15 cellular contexts compared by ENCODE assay signal in the genomic region with DNA sequence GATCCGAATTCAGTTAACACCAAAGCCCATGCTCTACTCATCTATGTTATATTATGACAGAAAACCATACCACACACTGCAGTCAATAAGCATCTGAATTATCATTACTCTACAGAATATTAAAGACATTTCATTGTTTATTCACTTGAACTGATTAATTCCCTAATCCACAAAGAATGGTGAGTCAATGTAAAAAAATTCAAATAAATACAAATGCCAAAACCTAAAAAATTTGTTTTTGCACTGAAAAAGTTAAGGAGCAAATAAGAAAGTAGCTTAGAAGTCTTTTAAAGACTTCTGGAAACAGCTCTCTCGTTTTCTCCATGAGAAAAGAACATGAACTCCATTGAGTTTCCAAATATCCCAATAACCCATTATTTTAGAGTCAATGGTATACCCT. TPM values are rescaled to one million over a fixed set of nuclear protein-coding genes. Genes with fewer than 3 reads are reported as not detected.
DNase-seq lines count a peak whose midpoint lies in the region; ATAC-seq and TF ChIP-seq lines count a peak whose summit lies in the region.
"Had no signal": no experiment of that assay in that cellular context is flagged by ENCODE, and none has a peak within 500 bp of the region (broad histone marks: within the 10 kb centered on the region; RNA-seq: fewer than 3 reads in every experiment).

No MANE protein-coding gene starts in this region.

- TF ChIP-seq CTCF in PC-3 (conservative IDR thresholded peaks at IDR 0.05; ENCODE audit: low read depth, low read length) (no peak), fibroblast of mammary gland (conservative IDR thresholded peaks at IDR 0.05; ENCODE audit: control insufficient read depth, insufficient read depth, low read depth, low read length) (no peak), GM20000 (IDR thresholded peaks at IDR 0.05; ENCODE audit: extremely low read depth, missing control alignments) (no peak)

- no peak overlapping the region for H2BK120ac ChIP-seq in mesendoderm (ENCODE audit: low read depth, low read length)

- H3K9ac ChIP-seq in PC-3 (ENCODE audit: low read length) (no peak overlapping the region), subcutaneous abdominal adipose tissue (ENCODE audit: low read length in 5 of 5) (no peak overlapping the region), mesendoderm (ENCODE audit: low read length) (no peak overlapping the region)

- no peak overlapping the region for H3K27ac ChIP-seq in PC-3 (ENCODE audit: low read length)
- peak overlapping the region; percentile 26 for H3K27ac ChIP-seq in subcutaneous abdominal adipose tissue (ENCODE audit: low read depth, low read length)
- H3K27ac ChIP-seq in mesendoderm (ENCODE audit: low read depth, low read length): no peak overlapping the region
- H3K27ac ChIP-seq: SJCRH30 had no signal

- no peak overlapping the region for H4K5ac ChIP-seq in mesendoderm (ENCODE audit: low read length)

- no peak overlapping the region for H3K4me3 ChIP-seq in PC-3 (ENCODE audit: low read length)
- H3K4me3 ChIP-seq in fibroblast of mammary gland (ENCODE audit: control insufficient read depth, low read depth, low read length): no peak overlapping the region
- no peak overlapping the region for H3K4me3 ChIP-seq in subcutaneous abdominal adipose tissue (ENCODE audit: low read depth in 1 of 5, low read length in 5 of 5)
- no peak overlapping the region for H3K4me3 ChIP-seq in mesendoderm (ENCODE audit: low read length)
- H3K4me3 ChIP-seq: SJCRH30 had no signal

- H3K9me3 ChIP-seq in PC-3 (ENCODE audit: low read length): no peaks in the 10 kb centered on the region
- no peaks in the 10 kb centered on the region for H3K9me3 ChIP-seq in subcutaneous abdominal adipose tissue (ENCODE audit: control insufficient read depth in 5 of 5, low read length in 5 of 5)
- H3K9me3 ChIP-seq: SJCRH30 had no signal

- no CpG with 5 or more reads among the region's 2 CpGs for WGBS in mesendoderm (ENCODE audit: extremely low coverage, insufficient coverage, low lambda C conversion rate)

- H3K18ac ChIP-seq in mesendoderm (ENCODE audit: low read length): no peak overlapping the region

- POLR2A ChIA-PET in PC-3 (lab: Charles Lee; ENCODE audit: unreplicated experiment): no interaction called here

- H4K20me1 ChIP-seq in PC-3 (ENCODE audit: low read length): no peaks in the 10 kb centered on the region

- no peak overlapping the region for H3K56ac ChIP-seq in mesendoderm (ENCODE audit: low read length)

- H3F3A ChIP-seq in PC-3 (ENCODE audit: low read length, unreplicated experiment): no peaks in the 10 kb centered on the region

- peak overlapping the region; percentile 26; the same call in 1 of the 2 replicates for H3K4me2 ChIP-seq in PC-3 (ENCODE audit: low read length)
- H3K4me2 ChIP-seq in mesendoderm (ENCODE audit: low read length): no peak overlapping the region

- no peak overlapping the region for H3K4ac ChIP-seq in mesendoderm (ENCODE audit: low read depth, low read length)

- H3K79me1 ChIP-seq in mesendoderm (ENCODE audit: low read length): no peaks in the 10 kb centered on the region

- H3K9me2 ChIP-seq in PC-3 (replicated peaks; ENCODE audit: low read length): no peaks in the 10 kb centered on the region

- H2AK5ac ChIP-seq in mesendoderm (ENCODE audit: low read length): no peak overlapping the region

- no peak overlapping the region for H3K23ac ChIP-seq in mesendoderm (ENCODE audit: low read length)

- peaks cover 13% of the 10 kb centered on the region for H3K4me1 ChIP-seq in PC-3 (ENCODE audit: insufficient read depth, low read length)
- peaks cover 17 to 53% (median 45%) of the 10 kb centered on the region in 5 donors for H3K4me1 ChIP-seq in subcutaneous abdominal adipose tissue (ENCODE audit: control insufficient read depth in 5 of 5, insufficient read depth in 5 of 5, low read length in 5 of 5)
- H3K4me1 ChIP-seq in mesendoderm (ENCODE audit: control insufficient read depth, low read depth, low read length): no peaks in the 10 kb centered on the region
- H3K4me1 ChIP-seq: SJCRH30 had no signal

- no peak overlapping the region for H4K8ac ChIP-seq in mesendoderm (ENCODE audit: low read depth, low read length)

- CTCF ChIA-PET in PC-3 (lab: Charles Lee): no interaction called here

- H2BK5ac ChIP-seq in mesendoderm (ENCODE audit: low read length): no peak overlapping the region

- H3K27me3 ChIP-seq in PC-3 (ENCODE audit: low read length): no peaks in the 10 kb centered on the region
- no peaks in the 10 kb centered on the region for H3K27me3 ChIP-seq in subcutaneous abdominal adipose tissue (ENCODE audit: control insufficient read depth in 5 of 5, insufficient read depth in 4 of 5, low read length in 5 of 5)
- no peaks in the 10 kb centered on the region for H3K27me3 ChIP-seq in mesendoderm (ENCODE audit: insufficient read depth, low read length, poor library complexity)
- H3K27me3 ChIP-seq: SJCRH30 had no signal

- no peak overlapping the region for H2BK15ac ChIP-seq in mesendoderm (replicated peaks; ENCODE audit: low read depth)

- intact Hi-C loops in PC-3 (cut with micrococcal nuclease): no loop called here

- no peaks in the 10 kb centered on the region for H3K79me2 ChIP-seq in PC-3 (ENCODE audit: low read length)
- no peaks in the 10 kb centered on the region for H3K79me2 ChIP-seq in mesendoderm (ENCODE audit: control insufficient read depth, insufficient read depth, low read length)

- peak; percentile 79 for ATAC-seq in PC-3
- ATAC-seq in HG03135 (IDR thresholded peaks at IDR 0.05; ENCODE audit: unreplicated experiment): no peak

- BruUV-seq in PC-3 (replicated peaks; lab: Mats Ljungman, UMichigan): no TSS peak

- DNase-seq in COLO829 (ENCODE audit: low spot score) (peak; percentile 13), PC-3 (peak; percentile 46), fibroblast of mammary gland (ENCODE audit: low read depth) (peak; percentile 39), GM20000 (ENCODE audit: low spot score) (no peak), mesendoderm (no peak)
- DNase-seq: AML-193; CD4-positive, CD25-positive, alpha-beta regulatory T cell; NCI-H1092 treated with DMSO at 0.1 percent for 48 hours; NCI-H2081 treated with DMSO at 0.1 percent for 48 hours; NCI-H510A; NCI-H774; SJCRH30 had no signal

- no peak overlapping the region for H2AFZ ChIP-seq in PC-3 (ENCODE audit: low read length)

- H3K36me3 ChIP-seq in PC-3 (ENCODE audit: low read depth, low read length) (no peaks in the 10 kb centered on the region), subcutaneous abdominal adipose tissue (ENCODE audit: control insufficient read depth in 5 of 5, insufficient read depth in 5 of 5, low read length in 5 of 5) (peaks cover 0 to 14% (median 7%) of the 10 kb centered on the region in 5 donors), mesendoderm (ENCODE audit: control insufficient read depth, insufficient read depth, low read length) (no peaks in the 10 kb centered on the region)
- H3K36me3 ChIP-seq: SJCRH30 had no signal

RNA-seq across cellular contexts. Expression of a gene that starts 13.6 kb away (rescaled TPM):
- total RNA-seq in PC-3 (2014; rRNA removed): 2.5 and 3.1 TPM in 2 replicates
- polyA plus RNA-seq in mesendoderm (2013, experiment 1 of 2): 0.63 TPM
- 0.69 TPM for polyA plus RNA-seq in mesendoderm (2013, experiment 2 of 2)
- total RNA-seq: CD4-positive, CD25-positive, alpha-beta regulatory T cell; MCF 10A had no signal

Comparison
In these comparisons a context has a peak if more than half of its experiments do, and no peak if none do; other contexts are left out.
1. DNase-seq: peak in COLO829 (single experiment), PC-3 (single experiment) and fibroblast of mammary gland (single experiment); none in GM20000 (single experiment) and mesendoderm (single experiment).